In genomic region chr11:113148076-113148475, GRCh38 we compare ENCODE assay signal across 29 cellular contexts.
"Had no signal": no experiment of that assay in that cellular context is flagged by ENCODE, and none has a peak within 500 bp of the region (broad histone marks: within the 10 kb centered on the region; RNA-seq: fewer than 3 reads in every experiment).

No MANE protein-coding gene starts in this region.

- H3K36me3 ChIP-seq: MG63, Peyer's patch had no signal

- H3K4me3 ChIP-seq: body of pancreas, MG63, Peyer's patch had no signal

- H3K4me3 Mint-ChIP-seq: activated CD4-positive, alpha-beta T cell treated with anti-CD3 and anti-CD28 coated beads, Interleukin-2, amount 10 ng/mL, durations not matched to agents 24 days and 14 days; activated CD8-positive, alpha-beta T cell treated with anti-CD3 and anti-CD28 coated beads for 36 hours; activated naive CD4-positive, alpha-beta T cell treated with anti-CD3 and anti-CD28 coated beads, Interleukin-2, amount 50 U/mL, for 24 hours; activated naive CD8-positive, alpha-beta T cell treated with anti-CD3 and anti-CD28 coated beads, Interleukin-2, amount 10 ng/mL, durations not matched to agents 7 days and 5 days; activated T-cell treated with anti-CD3 and anti-CD28 coated beads, Interleukin-2, amount 50 U/mL, for 72 hours; activated T-helper 17 cell treated with anti-CD3 and anti-CD28 coated beads, Interleukin-2, amount 50 U/mL, for 72 hours had no signal

- H3K27ac Mint-ChIP-seq: activated CD4-positive, alpha-beta T cell treated with anti-CD3 and anti-CD28 coated beads, Interleukin-2, amount 10 ng/mL, durations not matched to agents 24 days and 14 days; activated CD8-positive, alpha-beta T cell treated with anti-CD3 and anti-CD28 coated beads for 36 hours; activated naive CD4-positive, alpha-beta T cell treated with anti-CD3 and anti-CD28 coated beads, Interleukin-2, amount 50 U/mL, for 24 hours; activated naive CD8-positive, alpha-beta T cell treated with anti-CD3 and anti-CD28 coated beads, Interleukin-2, amount 10 ng/mL, durations not matched to agents 7 days and 5 days; activated T-cell treated with anti-CD3 and anti-CD28 coated beads, Interleukin-2, amount 50 U/mL, for 72 hours; activated T-helper 17 cell treated with anti-CD3 and anti-CD28 coated beads, Interleukin-2, amount 50 U/mL, for 72 hours had no signal

- H3K9me3 Mint-ChIP-seq: activated CD4-positive, alpha-beta T cell treated with anti-CD3 and anti-CD28 coated beads, Interleukin-2, amount 10 ng/mL, durations not matched to agents 24 days and 14 days; activated CD8-positive, alpha-beta T cell treated with anti-CD3 and anti-CD28 coated beads for 36 hours; activated naive CD4-positive, alpha-beta T cell treated with anti-CD3 and anti-CD28 coated beads, Interleukin-2, amount 50 U/mL, for 24 hours; activated naive CD8-positive, alpha-beta T cell treated with anti-CD3 and anti-CD28 coated beads, Interleukin-2, amount 10 ng/mL, durations not matched to agents 7 days and 5 days; activated T-cell treated with anti-CD3 and anti-CD28 coated beads, Interleukin-2, amount 50 U/mL, for 72 hours; activated T-helper 17 cell treated with anti-CD3 and anti-CD28 coated beads, Interleukin-2, amount 50 U/mL, for 72 hours had no signal

- H3K36me3 Mint-ChIP-seq: activated naive CD4-positive, alpha-beta T cell treated with anti-CD3 and anti-CD28 coated beads, Interleukin-2, amount 50 U/mL, for 24 hours; activated naive CD8-positive, alpha-beta T cell treated with anti-CD3 and anti-CD28 coated beads, Interleukin-2, amount 10 ng/mL, durations not matched to agents 7 days and 5 days had no signal

- H3K27me3 ChIP-seq: body of pancreas, MG63, Peyer's patch had no signal

- H3K4me1 Mint-ChIP-seq: activated CD4-positive, alpha-beta T cell treated with anti-CD3 and anti-CD28 coated beads, Interleukin-2, amount 10 ng/mL, durations not matched to agents 24 days and 14 days; activated naive CD4-positive, alpha-beta T cell treated with anti-CD3 and anti-CD28 coated beads, Interleukin-2, amount 50 U/mL, for 24 hours; activated naive CD8-positive, alpha-beta T cell treated with anti-CD3 and anti-CD28 coated beads, Interleukin-2, amount 10 ng/mL, durations not matched to agents 7 days and 5 days; activated T-helper 17 cell treated with anti-CD3 and anti-CD28 coated beads, Interleukin-2, amount 50 U/mL, for 72 hours had no signal

- H3K27ac ChIP-seq: body of pancreas, Peyer's patch had no signal

- H3K9me3 ChIP-seq: body of pancreas, MG63, Peyer's patch had no signal

- DNase-seq: activated CD4-positive, alpha-beta T cell treated with anti-CD3 and anti-CD28 coated beads, Interleukin-2, amount 10 ng/mL, durations not matched to agents 24 days and 14 days; activated CD4-positive, alpha-beta T cell treated with anti-CD3 and anti-CD28 coated beads, Interleukin-2, amount 50 U/mL, for 4 hours; activated CD8-positive, alpha-beta T cell treated with anti-CD3 and anti-CD28 coated beads for 36 hours; activated effector memory CD4-positive, alpha-beta T cell treated with anti-CD3 and anti-CD28 coated beads, Interleukin-2, amount 50 U/mL, for 16 hours; activated naive CD4-positive, alpha-beta T cell; activated naive CD8-positive, alpha-beta T cell treated with anti-CD3 and anti-CD28 coated beads, Interleukin-2, amount 10 ng/mL, durations not matched to agents 7 days and 5 days; activated T-cell treated with anti-CD3 and anti-CD28 coated beads, Interleukin-2, amount 50 U/mL, for 1 hour; activated T-cell treated with anti-CD3 and anti-CD28 coated beads, Interleukin-2, amount 50 U/mL, for 72 hours; body of pancreas; central memory CD4-positive, alpha-beta T cell; Kasumi-1; KG1; MG63; NCI-H1048; NCI-H1105 treated with DMSO at 0.1 percent for 48 hours; NCI-H1436; NCI-H2029 treated with DMSO at 0.1 percent for 48 hours; NCI-H2107; NCI-H2171; NCI-H2227 treated with DMSO at 0.1 percent for 48 hours; NCI-H526 treated with DMSO at 0.1 percent for 48 hours; PC-3; Peyer's patch; RPMI8226; SIG-M5; SW 1271; T1000 had no signal

- H3K4me1 ChIP-seq: body of pancreas had no signal
